ENCODE assay signal across 23 cellular contexts in the genomic region with DNA sequence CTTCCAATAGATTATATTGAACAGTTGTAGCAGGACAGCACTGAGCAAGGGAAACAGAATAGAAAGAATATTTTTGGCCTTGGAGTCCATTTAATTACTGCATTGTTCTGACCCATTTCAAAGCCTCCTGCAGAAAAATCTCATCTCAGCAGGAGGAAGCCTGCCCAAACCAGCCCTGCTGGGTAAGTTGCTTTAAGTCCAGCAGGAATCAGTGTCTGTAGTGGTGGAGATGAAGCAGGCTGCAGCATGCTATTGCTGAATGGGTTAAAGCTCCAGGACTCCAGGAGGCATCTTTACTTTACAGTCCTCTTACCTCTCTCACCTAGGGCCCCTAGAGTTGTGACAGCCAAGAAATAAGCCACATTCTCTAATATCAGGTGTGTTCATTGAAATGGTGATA.
DNase-seq lines count a peak whose midpoint lies in the region; ATAC-seq lines count a peak whose summit lies in the region.
"Had no signal": no experiment of that assay in that cellular context is flagged by ENCODE, and none has a peak within 500 bp of the region (broad histone marks: within the 10 kb centered on the region; RNA-seq: fewer than 3 reads in every experiment).

No MANE protein-coding gene starts in this region.

- DNase-seq in H7: peak; percentile 26
- peak; percentile 16 for DNase-seq in cerebellum (ENCODE audit: low spot score)
- DNase-seq in iPS-NIHi11 (ENCODE audit: low spot score): peak; percentile 21
- DNase-seq in T-helper 1 cell: no peak
- no peak for DNase-seq in COLO829 (ENCODE audit: low spot score)
- DNase-seq: ACHN; CD4-positive, alpha-beta memory T cell; DND-41; GDM1; NCI-H1105; NCI-H146; NCI-H2029 treated with DMSO at 0.1 percent for 48 hours; NCI-H226; NCI-H510A treated with DMSO at 0.1 percent for 48 hours; NCI-H748 treated with DMSO at 0.1 percent for 48 hours; PC-9; RPMI8226; SHP77 treated with DMSO at 0.1 percent for 48 hours had no signal

- H3K27me3 ChIP-seq in H7 (ENCODE audit: control insufficient read depth, insufficient read depth, low read length): no peaks in the 10 kb centered on the region
- H3K27me3 ChIP-seq: BLaER1 treated with 17β-estradiol and CSF1 and Interleukin-3, amounts not matched to agents 10 nM and 100 nM had no signal

- no peak overlapping the region for H3K4me3 ChIP-seq in H7 (ENCODE audit: insufficient read depth, low read depth, low read length)
- H3K4me3 ChIP-seq: BLaER1 treated with 17β-estradiol and CSF1 and Interleukin-3, amounts not matched to agents 10 nM and 100 nM; HAP-1; PC-9; SK-N-MC had no signal

- no peak for ATAC-seq in HG03520 (IDR thresholded peaks at IDR 0.05; ENCODE audit: unreplicated experiment)
- ATAC-seq in GM19324 (IDR thresholded peaks at IDR 0.05; ENCODE audit: low FRiP score, unreplicated experiment): no peak

- no peaks in the 10 kb centered on the region for H3K36me3 ChIP-seq in H7 (replicated peaks; ENCODE audit: control insufficient read depth, insufficient read depth, low read length)
- H3K36me3 ChIP-seq: BLaER1 treated with 17β-estradiol and CSF1 and Interleukin-3, amounts not matched to agents 10 nM and 100 nM; HAP-1 had no signal

Comparison
In these comparisons a context has a peak if more than half of its experiments do, and no peak if none do; other contexts are left out.
1. DNase-seq: peak in H7 (single experiment), cerebellum (single experiment) and iPS-NIHi11 (single experiment); none in T-helper 1 cell (0 of 5) and COLO829 (single experiment).